Comparison of ENCODE assay signal across 20 cellular contexts in genomic region chr6:79064635-79065034, GRCh38. TPM values are rescaled to one million over a fixed set of nuclear protein-coding genes. Genes with fewer than 3 reads are reported as not detected.
DNase-seq lines count a peak whose midpoint lies in the region; ATAC-seq and TF ChIP-seq lines count a peak whose summit lies in the region.
"Had no signal": no experiment of that assay in that cellular context is flagged by ENCODE, and none has a peak within 500 bp of the region (broad histone marks: within the 10 kb centered on the region; RNA-seq: fewer than 3 reads in every experiment).

No MANE protein-coding gene starts in this region.

- no peaks in the 10 kb centered on the region for H3K9me2 ChIP-seq in Karpas-422 (replicated peaks; ENCODE audit: insufficient read depth, low read length)

- peaks cover 94% of the 10 kb centered on the region for H3K79me2 ChIP-seq in Karpas-422 (ENCODE audit: low read length)

- no peak overlapping the region for H3K27ac ChIP-seq in right cardiac atrium (ENCODE audit: low read length)
- H3K27ac ChIP-seq in Karpas-422 (ENCODE audit: low read length): peak overlapping the region; percentile 21; the same call in 1 of the 2 replicates
- peak overlapping the region; percentile 29 for H3K27ac ChIP-seq in neutrophil
- H3K27ac ChIP-seq: adrenal gland, breast epithelium, coronary artery had no signal

- ATAC-seq in left ventricle myocardium superior (peak; percentile 13), right cardiac atrium (no peak), GM21825 (IDR thresholded peaks at IDR 0.05; ENCODE audit: unreplicated experiment) (peak; percentile 73)
- ATAC-seq: left lobe of liver; natural killer cell; stimulated activated memory B cell treated with anti-CD40 and anti-IgM and Interleukin-4, amounts not matched to agents 10 μg/mL and 1 μg/mL and 100 μg/mL, for 72 hours; T-helper 17 cell had no signal

- H3K27me3 ChIP-seq in right cardiac atrium (ENCODE audit: control insufficient read depth, insufficient read depth) (no peaks in the 10 kb centered on the region), Karpas-422 (ENCODE audit: low read length) (no peaks in the 10 kb centered on the region), neutrophil (no peaks in the 10 kb centered on the region)
- H3K27me3 ChIP-seq: adrenal gland, breast epithelium had no signal

- intact Hi-C loops in left ventricle myocardium superior (cut with micrococcal nuclease): no loop called here
- intact Hi-C loops in right cardiac atrium (cut with DNase I): no loop called here

- H3K4me3 ChIP-seq in right cardiac atrium (ENCODE audit: low read length) (no peak overlapping the region), Karpas-422 (ENCODE audit: low read length) (no peak overlapping the region), neutrophil (ENCODE audit: low read depth in 1 of 2, low read length in 1 of 2) (no peak overlapping the region)
- H3K4me3 ChIP-seq: adrenal gland, breast epithelium, coronary artery had no signal

- H3K4me1 ChIP-seq in right cardiac atrium (ENCODE audit: control insufficient read depth, insufficient read depth, low read length): peaks cover 1% of the 10 kb centered on the region
- peaks cover 20% of the 10 kb centered on the region for H3K4me1 ChIP-seq in Karpas-422 (ENCODE audit: low read length)
- peaks cover 15 to 25% of the 10 kb centered on the region in 2 experiments for H3K4me1 ChIP-seq in neutrophil (ENCODE audit: control insufficient read depth in 1 of 2, insufficient read depth in 1 of 2, low read depth in 1 of 2, low read length in 1 of 2)
- H3K4me1 ChIP-seq: breast epithelium had no signal

- peaks cover 31% of the 10 kb centered on the region for H3K36me3 ChIP-seq in Karpas-422 (ENCODE audit: insufficient read depth, low read length)
- peaks cover 15% of the 10 kb centered on the region for H3K36me3 ChIP-seq in neutrophil
- H3K36me3 ChIP-seq: breast epithelium had no signal

- H3K9me3 ChIP-seq in right cardiac atrium (ENCODE audit: control insufficient read depth, low read length) (no peaks in the 10 kb centered on the region), Karpas-422 (ENCODE audit: low read length) (no peaks in the 10 kb centered on the region), neutrophil (no peaks in the 10 kb centered on the region)
- H3K9me3 ChIP-seq: adrenal gland, breast epithelium had no signal

- TF ChIP-seq CTCF in neutrophil (IDR thresholded peaks at IDR 0.05): no peak

- DNase-seq in left ventricle myocardium superior (no peak), right cardiac atrium (no peak), Karpas-422 (no peak), amygdala (lab: John Stamatoyannopoulos, UW) (no peak), NCI-H524 (lab: John Stamatoyannopoulos, UW) (no peak), islet precursor cell (no peak)
- DNase-seq: activated gamma-delta T cell, adrenal gland, head of caudate nucleus, natural killer cell, NCI-H1417 treated with DMSO at 0.1 percent for 48 hours, NCI-H69, posterior cingulate gyrus, T-helper 17 cell had no signal

- H2AFZ ChIP-seq in Karpas-422 (ENCODE audit: low read length): no peak overlapping the region

- no peak overlapping the region for H3K9ac ChIP-seq in Karpas-422 (ENCODE audit: low read length)

- no peaks in the 10 kb centered on the region for H4K20me1 ChIP-seq in Karpas-422 (ENCODE audit: insufficient read depth, low read depth, low read length)

- no peak overlapping the region for H3K4me2 ChIP-seq in Karpas-422 (ENCODE audit: low read depth, low read length, poor library complexity, severe bottlenecking)

RNA-seq across cellular contexts. Expression of gene PHIP, which starts 13.4 kb away (rescaled TPM):
- 17.3 TPM for total RNA-seq in left ventricle myocardium superior
- 10 to 100 TPM; 17.7 to 19.6 (median 19.2) TPM for total RNA-seq in right cardiac atrium
- 6.8 TPM for polyA plus RNA-seq in right cardiac atrium
- total RNA-seq in Karpas-422 (2014; rRNA removed; shearing (Covaris generic); ENCODE audit: low replicate concordance): 27.6 and 52.4 TPM in 2 replicates

Comparison
In these comparisons a context has a peak if more than half of its experiments do, and no peak if none do; other contexts are left out.
1. ATAC-seq: peak in left ventricle myocardium superior (single experiment) and GM21825 (single experiment); none in right cardiac atrium (0 of 2).